Comparison of ENCODE assay signal across 2 cellular contexts in genomic region chr10:76082956-76083355, GRCh38.
A peak's percentile ranks its signal among the peaks of the same experiment; 100 is the strongest.
TF ChIP-seq lines count a peak whose summit lies in the region.

No MANE protein-coding gene starts in this region.

TF ChIP-seq in HEK293, 187 proteins besides CTCF, POLR2A, EP300 and RAD21 (continued from another document):
- TF ChIP-seq ZNF639 (tag by site-specific recombination; IDR thresholded peaks at IDR 0.05): no peak
- no peak for TF ChIP-seq SETDB1 (IDR thresholded peaks at IDR 0.05; ENCODE audit: insufficient read length, low read length)
- no peak for TF ChIP-seq ZNF132 (tag by site-specific recombination; IDR thresholded peaks at IDR 0.05; ENCODE audit: borderline replicate concordance)
- no peak for TF ChIP-seq ZNF585B (tag by site-specific recombination; IDR thresholded peaks at IDR 0.05)
- TF ChIP-seq ZNF629 (tag by site-specific recombination; IDR thresholded peaks at IDR 0.05): no peak
- TF ChIP-seq ZNF549 (tag by site-specific recombination; IDR thresholded peaks at IDR 0.05): no peak
- no peak for TF ChIP-seq ZNF223 (tag by site-specific recombination; IDR thresholded peaks at IDR 0.05)
- TF ChIP-seq ZNF184 (tag by site-specific recombination; IDR thresholded peaks at IDR 0.05): no peak
- no peak for TF ChIP-seq ZNF114 (tag by site-specific recombination; IDR thresholded peaks at IDR 0.05)
- TF ChIP-seq ZNF335 (tag by site-specific recombination; conservative IDR thresholded peaks at IDR 0.05): no peak
- TF ChIP-seq ZNF350 (tag by site-specific recombination; IDR thresholded peaks at IDR 0.05): no peak

TF ChIP-seq in WTC11, 78 proteins besides CTCF, POLR2A, EP300 and RAD21 (continued from another document):
- TF ChIP-seq MAX (CRISPR knock-in tag; IDR thresholded peaks at IDR 0.05) (no peak), NR1H2 (CRISPR knock-in tag; IDR thresholded peaks at IDR 0.05) (no peak), ZNF281 (CRISPR knock-in tag; IDR thresholded peaks at IDR 0.05) (no peak), NFATC4 (CRISPR knock-in tag; IDR thresholded peaks at IDR 0.05) (no peak), JUN (CRISPR knock-in tag; IDR thresholded peaks at IDR 0.05) (no peak), E2F4 (CRISPR knock-in tag; IDR thresholded peaks at IDR 0.05; ENCODE audit: borderline replicate concordance, low read depth) (no peak), CBFB (CRISPR knock-in tag; IDR thresholded peaks at IDR 0.05; ENCODE audit: low read depth) (no peak), TCF7 (CRISPR knock-in tag; IDR thresholded peaks at IDR 0.05; ENCODE audit: low read depth) (no peak), GTF2I (CRISPR knock-in tag; conservative IDR thresholded peaks at IDR 0.05) (no peak), SMAD4 (CRISPR knock-in tag; IDR thresholded peaks at IDR 0.05) (no peak), PRDM15 (CRISPR knock-in tag; IDR thresholded peaks at IDR 0.05) (no peak), SOX15 (CRISPR knock-in tag; IDR thresholded peaks at IDR 0.05) (no peak), ERG (CRISPR knock-in tag; IDR thresholded peaks at IDR 0.05) (0 out of 2 replicates have a peak, but pooled peaks have one; percentile 38), CREM (CRISPR knock-in tag; IDR thresholded peaks at IDR 0.05) (no peak), ZNF423 (CRISPR knock-in tag; IDR thresholded peaks at IDR 0.05) (peak; percentile 71)
- TF ChIP-seq, protein P1, sequence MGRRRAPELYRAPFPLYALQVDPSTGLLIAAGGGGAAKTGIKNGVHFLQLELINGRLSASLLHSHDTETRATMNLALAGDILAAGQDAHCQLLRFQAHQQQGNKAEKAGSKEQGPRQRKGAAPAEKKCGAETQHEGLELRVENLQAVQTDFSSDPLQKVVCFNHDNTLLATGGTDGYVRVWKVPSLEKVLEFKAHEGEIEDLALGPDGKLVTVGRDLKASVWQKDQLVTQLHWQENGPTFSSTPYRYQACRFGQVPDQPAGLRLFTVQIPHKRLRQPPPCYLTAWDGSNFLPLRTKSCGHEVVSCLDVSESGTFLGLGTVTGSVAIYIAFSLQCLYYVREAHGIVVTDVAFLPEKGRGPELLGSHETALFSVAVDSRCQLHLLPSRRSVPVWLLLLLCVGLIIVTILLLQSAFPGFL (CRISPR knock-in tag; IDR thresholded peaks at IDR 0.05; ENCODE audit: borderline replicate concordance): no peak
- TF ChIP-seq, protein P2, sequence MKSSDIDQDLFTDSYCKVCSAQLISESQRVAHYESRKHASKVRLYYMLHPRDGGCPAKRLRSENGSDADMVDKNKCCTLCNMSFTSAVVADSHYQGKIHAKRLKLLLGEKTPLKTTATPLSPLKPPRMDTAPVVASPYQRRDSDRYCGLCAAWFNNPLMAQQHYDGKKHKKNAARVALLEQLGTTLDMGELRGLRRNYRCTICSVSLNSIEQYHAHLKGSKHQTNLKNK (CRISPR knock-in tag; IDR thresholded peaks at IDR 0.05): no peak
